ENCODE assay signal across 1 cellular context in genomic region chr1:52702886-52703787, GRCh38.
TF ChIP-seq lines count a peak whose summit lies in the region.

No MANE protein-coding gene starts in this region.

TF ChIP-seq in HepG2, 621 proteins besides CTCF, POLR2A, EP300 and RAD21 (continued from another document and continues in another):
- TF ChIP-seq ZNF333 (CRISPR knock-in tag; IDR thresholded peaks at IDR 0.05; ENCODE audit: borderline replicate concordance) (no peak), TCF7 (IDR thresholded peaks at IDR 0.05; ENCODE audit: low read depth) (no peak), ZNF557 (CRISPR knock-in tag; IDR thresholded peaks at IDR 0.05) (peak; percentile 90), NFRKB (IDR thresholded peaks at IDR 0.05) (no peak), CCAR2 (optimal IDR thresholded peaks at IDR 0.05; ENCODE audit: low read depth, low read length) (no peak), ATF7-NPFF (CRISPR knock-in tag; IDR thresholded peaks at IDR 0.05; ENCODE audit: low read depth) (peak; percentile 92), RFX5 (IDR thresholded peaks at IDR 0.05; ENCODE audit: low read depth, low read length) (no peak; the same call in 1 of the 2 replicates), MEIS1 (CRISPR knock-in tag; IDR thresholded peaks at IDR 0.05; ENCODE audit: borderline replicate concordance) (peak; percentile 92; the same call in 1 of the 2 replicates), ZBTB10 (CRISPR knock-in tag; IDR thresholded peaks at IDR 0.05; ENCODE audit: borderline replicate concordance) (no peak), ZNF280D (CRISPR knock-in tag; IDR thresholded peaks at IDR 0.05) (no peak), FOSL2 (CRISPR knock-in tag; IDR thresholded peaks at IDR 0.05) (peak; percentile 51), PRDM10 (CRISPR knock-in tag; IDR thresholded peaks at IDR 0.05; ENCODE audit: low read depth) (peak; percentile 77), DPF2 (CRISPR knock-in tag; IDR thresholded peaks at IDR 0.05; ENCODE audit: borderline replicate concordance, low read depth) (no peak), ZNF264 (CRISPR knock-in tag; IDR thresholded peaks at IDR 0.05) (peak; percentile 44; the same call in 1 of the 2 replicates), DDIT3 (CRISPR knock-in tag; IDR thresholded peaks at IDR 0.05) (no peak), E2F1 (CRISPR knock-in tag; IDR thresholded peaks at IDR 0.05) (peak; percentile 59; the same call in 1 of the 2 replicates), SKIL (CRISPR knock-in tag; IDR thresholded peaks at IDR 0.05; ENCODE audit: borderline replicate concordance) (no peak), HCFC1 (IDR thresholded peaks at IDR 0.05; ENCODE audit: low read depth, low read length) (no peak), ZBTB26 (CRISPR knock-in tag; IDR thresholded peaks at IDR 0.05; ENCODE audit: borderline replicate concordance) (peak; percentile 69; the same call in 1 of the 2 replicates), ZC3H13 (CRISPR knock-in tag; IDR thresholded peaks at IDR 0.05) (no peak), MTF2 (CRISPR knock-in tag; IDR thresholded peaks at IDR 0.05; ENCODE audit: borderline replicate concordance) (peak; percentile 85; the same call in 1 of the 2 replicates), ZNF143 (CRISPR knock-in tag; IDR thresholded peaks at IDR 0.05) (peak; percentile 40; the same call in 1 of the 2 replicates), STAT6 (CRISPR knock-in tag; IDR thresholded peaks at IDR 0.05; ENCODE audit: borderline replicate concordance) (peak; percentile 86), HHEX (CRISPR knock-in tag; IDR thresholded peaks at IDR 0.05) (no peak), ZNF572 (CRISPR knock-in tag; IDR thresholded peaks at IDR 0.05) (no peak; the same call in 1 of the 2 replicates), GFI1 (CRISPR knock-in tag; IDR thresholded peaks at IDR 0.05; ENCODE audit: borderline replicate concordance) (peak; percentile 89), ZNF496 (CRISPR knock-in tag; IDR thresholded peaks at IDR 0.05; ENCODE audit: insufficient replicate concordance) (no peak), SYNCRIP (IDR thresholded peaks at IDR 0.05; ENCODE audit: insufficient read depth, low read depth, low read length) (no peak), ZBTB7A (CRISPR knock-in tag; IDR thresholded peaks at IDR 0.05) (peak; percentile 87; the same call in 1 of the 2 replicates), ZNF121 (CRISPR knock-in tag; IDR thresholded peaks at IDR 0.05) (peak; percentile 60; the same call in 1 of the 2 replicates), JARID2 (CRISPR knock-in tag; IDR thresholded peaks at IDR 0.05; ENCODE audit: insufficient replicate concordance) (no peak), ZSCAN31 (CRISPR knock-in tag; IDR thresholded peaks at IDR 0.05; ENCODE audit: low read depth) (peak; percentile 91; the same call in 1 of the 2 replicates), FOXK1 (CRISPR knock-in tag; IDR thresholded peaks at IDR 0.05; ENCODE audit: borderline replicate concordance, low read depth) (peak; percentile 68; the same call in 1 of the 2 replicates), POLR2AphosphoS2 (IDR thresholded peaks at IDR 0.05; ENCODE audit: low read depth, low read length) (no peak), ZBED4 (CRISPR knock-in tag; IDR thresholded peaks at IDR 0.05; ENCODE audit: borderline replicate concordance) (no peak), ZNF138 (CRISPR knock-in tag; IDR thresholded peaks at IDR 0.05; ENCODE audit: low read depth) (peak; percentile 90; the same call in 1 of the 2 replicates), SCMH1 (CRISPR knock-in tag; IDR thresholded peaks at IDR 0.05; ENCODE audit: borderline replicate concordance) (no peak)
